In genomic region chr12:121802843-121803698, GRCh38 we compare ENCODE assay signal across 1 cellular context.
A peak's percentile ranks its signal among the peaks of the same experiment; 100 is the strongest.
TF ChIP-seq lines count a peak whose summit lies in the region.

No MANE protein-coding gene starts in this region.

TF ChIP-seq in GM12878, 131 proteins besides CTCF, POLR2A, EP300 and RAD21 (continued from another document and continues in another):
- TF ChIP-seq CEBPZ (IDR thresholded peaks at IDR 0.05; ENCODE audit: low read depth, low read length): no peak
- TF ChIP-seq NR2F1 (conservative IDR thresholded peaks at IDR 0.05): no peak
- peak; percentile 45 for TF ChIP-seq DPF2 (IDR thresholded peaks at IDR 0.05)
- TF ChIP-seq TCF3 (IDR thresholded peaks at IDR 0.05; ENCODE audit: borderline replicate concordance, insufficient read depth, low read depth, low read length): peak; percentile 47; the same call in 1 of the 2 replicates
- TF ChIP-seq IRF3 (IDR thresholded peaks at IDR 0.05): no peak
- TF ChIP-seq PML (IDR thresholded peaks at IDR 0.05; ENCODE audit: low read length): no peak
- TF ChIP-seq ZNF217 (IDR thresholded peaks at IDR 0.05): no peak
- TF ChIP-seq TAF1 (IDR thresholded peaks at IDR 0.05; ENCODE audit: borderline replicate concordance, low read depth, low read length): peak; percentile 94
- no peak for TF ChIP-seq MYB (IDR thresholded peaks at IDR 0.05; ENCODE audit: borderline replicate concordance, low read depth, low read length)
- TF ChIP-seq HDAC2 (IDR thresholded peaks at IDR 0.05): no peak
- TF ChIP-seq PAX8 (IDR thresholded peaks at IDR 0.05): no peak
- no peak for TF ChIP-seq JUND (IDR thresholded peaks at IDR 0.05; ENCODE audit: low read depth, low read length)
- TF ChIP-seq ZBTB40 (IDR thresholded peaks at IDR 0.05; ENCODE audit: borderline replicate concordance): no peak
- TF ChIP-seq BCL3 (IDR thresholded peaks at IDR 0.05; ENCODE audit: borderline replicate concordance, insufficient read depth, low read depth, low read length, poor library complexity, severe bottlenecking): peak; percentile 46
- 0 out of 2 replicates have a peak, but pooled peaks have one; percentile 70 for TF ChIP-seq MXI1 (IDR thresholded peaks at IDR 0.05; ENCODE audit: low read depth, low read length)
- TF ChIP-seq MTA2 (IDR thresholded peaks at IDR 0.05; ENCODE audit: low read depth): no peak
- TF ChIP-seq PRDM15 (CRISPR knock-in tag; IDR thresholded peaks at IDR 0.05): no peak
- no peak for TF ChIP-seq E2F8 (IDR thresholded peaks at IDR 0.05; ENCODE audit: low read depth, partially characterized antibody)
- TF ChIP-seq BMI1 (IDR thresholded peaks at IDR 0.05; ENCODE audit: borderline replicate concordance): no peak
- no peak for TF ChIP-seq SREBF1 (IDR thresholded peaks at IDR 0.05; ENCODE audit: low read length)
- peak; percentile 99 for TF ChIP-seq MLLT1 (IDR thresholded peaks at IDR 0.05)
- no peak; the same call in none of the 2 replicates for TF ChIP-seq CREM (IDR thresholded peaks at IDR 0.05; ENCODE audit: low read depth)
- no peak for TF ChIP-seq NRF1 (conservative IDR thresholded peaks at IDR 0.05; ENCODE audit: low read depth, low read length)
- no peak; the same call in none of the 2 replicates for TF ChIP-seq HCFC1 (IDR thresholded peaks at IDR 0.05; ENCODE audit: low read length)
- TF ChIP-seq SMAD5 (IDR thresholded peaks at IDR 0.05; ENCODE audit: low read depth): peak; percentile 95
- no peak for TF ChIP-seq GATAD2B (conservative IDR thresholded peaks at IDR 0.05; ENCODE audit: low read depth)
- TF ChIP-seq EGR1 (IDR thresholded peaks at IDR 0.05; ENCODE audit: borderline replicate concordance in 1 of 2, low read depth in 2 of 2, low read length in 2 of 2): no peak
- no peak; the same call in 1 of the 2 replicates for TF ChIP-seq MAX (IDR thresholded peaks at IDR 0.05; ENCODE audit: low read depth, low read length)
- no peak for TF ChIP-seq SUZ12 (IDR thresholded peaks at IDR 0.05; ENCODE audit: unreplicated experiment)
- no peak for TF ChIP-seq ATF3 (IDR thresholded peaks at IDR 0.05; ENCODE audit: borderline replicate concordance, extremely low read depth, low read depth, low read length)
- no peak for TF ChIP-seq REST (IDR thresholded peaks at IDR 0.05; ENCODE audit: low read depth, low read length)
- TF ChIP-seq BRCA1 (IDR thresholded peaks at IDR 0.05; ENCODE audit: low read depth, low read length): peak; percentile 52
